8 cellular contexts compared by ENCODE assay signal in genomic region chr19:10291554-10292205, GRCh38. TPM values are rescaled to one million over a fixed set of nuclear protein-coding genes. Genes with fewer than 3 reads are reported as not detected.
DNase-seq lines count a peak whose midpoint lies in the region; ATAC-seq and TF ChIP-seq lines count a peak whose summit lies in the region.

No MANE protein-coding gene starts in this region.

- peaks cover 0 to 79% (median 65%) of the 10 kb centered on the region in 4 donors for H3K4me1 ChIP-seq in sigmoid colon

- 2% methylated on average over 49 of the region's 49 CpGs for WGBS in sigmoid colon, 2 donors

- H3K36me3 ChIP-seq in SK-N-MC (ENCODE audit: insufficient read depth, low read length) (peaks cover 8% of the 10 kb centered on the region; the same call in 1 of the 2 replicates), sigmoid colon (no peaks in the 10 kb centered on the region)

- ATAC-seq in HG03045 (IDR thresholded peaks at IDR 0.05; ENCODE audit: unreplicated experiment) (no peak), GM18519 (IDR thresholded peaks at IDR 0.05; ENCODE audit: low FRiP score, unreplicated experiment) (no peak)

- peak overlapping the region; percentile 28 for H3K9ac ChIP-seq in SK-N-MC (ENCODE audit: insufficient read length)

- no peak for DNase-seq in SK-N-MC (ENCODE audit: low read depth, low spot score)
- no peak for DNase-seq in fibroblast of the aortic adventitia (ENCODE audit: low read depth)
- DNase-seq in sigmoid colon = peak; percentile 59
- no peak for DNase-seq in erythroblast (lab: John Stamatoyannopoulos, UW)
- DNase-seq in NCI-H1105 (lab: John Stamatoyannopoulos, UW) = no peak

- no peak for TF ChIP-seq EP300 in sigmoid colon (IDR thresholded peaks at IDR 0.05)

- peaks cover 89 to 100% (median 100%) of the 10 kb centered on the region in 3 donors for H3K27me3 ChIP-seq in sigmoid colon

- TF ChIP-seq CTCF in GM12875 (IDR thresholded peaks at IDR 0.05; ENCODE audit: borderline replicate concordance, insufficient read depth, low read depth, low read length) = no peak
- no peak for TF ChIP-seq CTCF in fibroblast of the aortic adventitia (IDR thresholded peaks at IDR 0.05; ENCODE audit: insufficient read depth, low read length)
- TF ChIP-seq CTCF in sigmoid colon (IDR thresholded peaks at IDR 0.05) = no peak

- H3K27ac ChIP-seq in SK-N-MC (no peak overlapping the region), sigmoid colon (no peak overlapping the region)

- peak overlapping the region; percentile 52 for H3K4me3 ChIP-seq in GM12875 (ENCODE audit: low read depth, low read length)
- peak overlapping the region; percentile 84 for H3K4me3 ChIP-seq in SK-N-MC
- H3K4me3 ChIP-seq in fibroblast of the aortic adventitia (ENCODE audit: low read depth, low read length) = peak overlapping the region; percentile 53
- H3K4me3 ChIP-seq in sigmoid colon = peak overlapping the region; percentile 9 to 37 (median 27)

- H3K9me3 ChIP-seq in SK-N-MC (ENCODE audit: low read depth, low read length) = no peaks in the 10 kb centered on the region
- H3K9me3 ChIP-seq in sigmoid colon = no peaks in the 10 kb centered on the region

- intact Hi-C loops in sigmoid colon (cut with DNase I) = no loop called here

- no peak for TF ChIP-seq POLR2A in sigmoid colon (IDR thresholded peaks at IDR 0.05)
- no peak for TF ChIP-seq POLR2A in erythroblast (IDR thresholded peaks at IDR 0.05; ENCODE audit: low read length)

RNA-seq across cellular contexts. Expression of gene ICAM5, which starts 1.9 kb away (rescaled TPM):
- 1.2 and 4.4 TPM in 2 replicates for total RNA-seq in fibroblast of the aortic adventitia (ENCODE audit: low replicate concordance)
- under 1 TPM in 2 of 4 donors, not detected in 2; 0.54 to 0.83 TPM for total RNA-seq in sigmoid colon
- polyA plus RNA-seq in sigmoid colon = under 1 TPM in 2 of 3 donors, not detected in 1; 0.23 to 0.92 TPM

RNA-seq across cellular contexts. Expression of gene ICAM4, which starts 4.9 kb away (rescaled TPM):
- total RNA-seq in fibroblast of the aortic adventitia (ENCODE audit: low replicate concordance) (0.27 and 0.98 TPM in 2 replicates), sigmoid colon (not detected)
- under 1 TPM in 1 of 3 donors, not detected in 2; 0.42 TPM for polyA plus RNA-seq in sigmoid colon

RNA-seq across cellular contexts. Expression of gene ZGLP1, which starts 17.9 kb away (rescaled TPM):
- 0.16 and 0.63 TPM in 2 replicates for total RNA-seq in fibroblast of the aortic adventitia (ENCODE audit: low replicate concordance)
- total RNA-seq in sigmoid colon = 1 to 10 TPM; 1.1 to 4.3 (median 2.4) TPM
- 1 to 10 TPM in 2 of 3 donors, not detected in 1; 2.4 to 6.0 TPM for polyA plus RNA-seq in sigmoid colon

RNA-seq across cellular contexts. Expression of gene ICAM1, which starts 20.8 kb away (rescaled TPM):
- 6.5 and 45.7 TPM in 2 replicates for total RNA-seq in fibroblast of the aortic adventitia (ENCODE audit: low replicate concordance)
- 10 to 100 TPM; 11.0 to 33.1 (median 13.5) TPM for total RNA-seq in sigmoid colon
- 10 to 100 TPM in 2 of 3 donors, 1 to 10 TPM in 1; 5.4 to 27.0 (median 15.7) TPM for polyA plus RNA-seq in sigmoid colon

RNA-seq across cellular contexts. Expression of gene FDX2, which starts 24.1 kb away (rescaled TPM):
- total RNA-seq in fibroblast of the aortic adventitia (ENCODE audit: low replicate concordance) (15.1 and 97.6 TPM in 2 replicates), sigmoid colon (10 to 100 TPM; 25.2 to 45.9 (median 31.9) TPM)
- 10 to 100 TPM; 19.2 to 21.6 (median 20.1) TPM for polyA plus RNA-seq in sigmoid colon

Comparison
In these comparisons a context has a peak if more than half of its experiments do, and no peak if none do; other contexts are left out.
1. H3K4me3 ChIP-seq: peak in every context shown above with its lines; median percentile 84 in SK-N-MC; 53 in fibroblast of the aortic adventitia; 52 in GM12875; 27 in sigmoid colon.